In the genomic region with DNA sequence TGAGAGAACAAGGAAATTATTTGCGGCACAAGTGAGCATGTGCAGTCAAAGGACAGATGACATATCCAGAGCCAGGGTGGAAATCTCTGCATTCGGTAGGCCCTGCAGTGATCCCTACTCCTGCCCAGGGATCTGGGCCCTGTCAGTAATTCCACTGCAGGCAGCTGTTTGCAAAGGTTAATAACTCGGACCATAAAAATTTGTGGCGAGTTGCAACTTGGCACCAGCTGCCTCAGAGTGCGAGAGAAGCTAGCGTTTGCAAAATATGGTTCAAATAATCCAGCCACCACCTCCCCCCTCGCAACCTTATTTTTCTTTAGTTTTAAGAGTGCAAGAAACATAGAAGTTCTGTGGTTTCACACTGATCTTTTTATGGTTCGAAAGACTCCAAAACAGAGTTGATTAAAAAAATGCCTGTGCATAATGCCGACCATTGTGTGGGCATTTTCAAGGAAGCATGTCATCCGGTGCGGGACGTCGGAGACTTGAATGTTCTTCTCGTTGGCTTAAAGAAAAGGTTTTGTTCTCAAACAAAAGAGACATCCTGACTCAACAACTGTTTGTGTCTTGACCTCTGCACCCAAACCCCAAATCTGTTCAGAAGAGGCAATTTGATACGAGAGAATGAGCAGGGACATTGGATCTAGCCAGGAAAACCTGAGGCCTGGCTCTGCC, we compare ENCODE assay signal across 29 cellular contexts.
DNase-seq lines count a peak whose midpoint lies in the region; ATAC-seq and TF ChIP-seq lines count a peak whose summit lies in the region.
"Had no signal": no experiment of that assay in that cellular context is flagged by ENCODE, and none has a peak within 500 bp of the region (broad histone marks: within the 10 kb centered on the region; RNA-seq: fewer than 3 reads in every experiment).

No MANE protein-coding gene starts in this region.

- no peak overlapping the region for H3K4me3 Mint-ChIP-seq in CD4-positive, CD25-positive, alpha-beta regulatory T cell
- H3K4me3 Mint-ChIP-seq: CD14-positive monocyte, HFFc6, WTC11 had no signal

- H3K4me3 ChIP-seq in CD4-positive, CD25-positive, alpha-beta regulatory T cell (ENCODE audit: low read depth, low read length), result no peak overlapping the region
- H3K4me3 ChIP-seq in coronary artery (no peak overlapping the region), neuronal stem cell (ENCODE audit: low read length in 2 of 2) (no peak overlapping the region)
- H3K4me3 ChIP-seq: GM23248, uterus had no signal

- H3K4me2 ChIP-seq in neuronal stem cell (ENCODE audit: insufficient read depth, low read length, poor library complexity, severe bottlenecking), result no peak overlapping the region

- H3K79me1 ChIP-seq in neuronal stem cell (ENCODE audit: low read depth, low read length), result no peaks in the 10 kb centered on the region

- H3K9me3 ChIP-seq in CD4-positive, CD25-positive, alpha-beta regulatory T cell (ENCODE audit: control insufficient read depth in 2 of 2, low read length in 2 of 2), result peaks cover 6 to 10% of the 10 kb centered on the region in 2 experiments
- H3K9me3 ChIP-seq in neuronal stem cell (replicated peaks in 1 of 2; ENCODE audit: control insufficient read depth in 2 of 2, insufficient read depth in 1 of 2, low read depth in 1 of 2, low read length in 2 of 2), result no peaks in the 10 kb centered on the region

- H3K9ac ChIP-seq in neuronal stem cell (ENCODE audit: low read depth, low read length, poor library complexity), result no peak overlapping the region
- H3K9ac ChIP-seq: GM23248 had no signal

- no peak overlapping the region for H2BK120ac ChIP-seq in neuronal stem cell (ENCODE audit: low read depth, low read length)

- peak overlapping the region in 2 of 3 donors; percentile 63 to 64 for H3K27ac Mint-ChIP-seq in CD4-positive, CD25-positive, alpha-beta regulatory T cell
- H3K27ac Mint-ChIP-seq: CD14-positive monocyte, HFFc6, WTC11 had no signal

- no peak for TF ChIP-seq CTCF in coronary artery (IDR thresholded peaks at IDR 0.05)
- TF ChIP-seq CTCF in foreskin keratinocyte (conservative IDR thresholded peaks at IDR 0.05), result no peak

- H2BK15ac ChIP-seq in neuronal stem cell (ENCODE audit: low read length), result no peak overlapping the region

- WGBS in neuronal stem cell (ENCODE audit: extremely low coverage in 2 of 2, insufficient read length in 2 of 2, insufficient replicate concordance in 1 of 2), 2 donors, result no CpG with 5 or more reads among the region's 15 CpGs

- DNase-seq in CD4-positive, CD25-positive, alpha-beta regulatory T cell, result no peak
- DNase-seq in RPMI7951 (ENCODE audit: low read depth) (peak; percentile 17), coronary artery (ENCODE audit: low spot score) (peak; percentile 38), neuronal stem cell (ENCODE audit: low spot score) (peak; percentile 84), SIG-M5 treated with dmso at 0.1 percent for 504 hours (lab: John Stamatoyannopoulos, UW; ENCODE audit: unreplicated experiment) (no peak), NCI-H1694 treated with DMSO at 0.1 percent for 48 hours (lab: John Stamatoyannopoulos, UW) (no peak), foreskin keratinocyte (no peak)
- DNase-seq: activated CD4-positive, alpha-beta T cell treated with anti-CD3 and anti-CD28 coated beads, Interleukin-2, amount 50 U/mL, for 1 hour; activated gamma-delta T cell treated with Interleukin-2 at 50 U/mL for 16 hours; amniotic stem cell; caudate nucleus; dermis blood vessel endothelial cell; DMS153; glutamatergic neuron; GM23248; HFFc6; KBM-7; MM.1S; NCI-H1417; NCI-H2107; NCI-H446; nucleus accumbens; small intestine; stimulated activated CD4-positive, alpha-beta T cell treated with anti-CD3 and anti-CD28 coated beads, Interleukin-2, amount 100 ng/mL, for 24 hours; T-helper 9 cell; uterus had no signal

- H3K27me3 ChIP-seq in CD4-positive, CD25-positive, alpha-beta regulatory T cell (ENCODE audit: control insufficient read depth, insufficient read depth, low read length), result no peaks in the 10 kb centered on the region
- H3K27me3 ChIP-seq in neuronal stem cell (ENCODE audit: control insufficient read depth in 3 of 3, insufficient read depth in 3 of 3, low read depth in 1 of 3, low read length in 3 of 3), result peaks cover 0 to 10% (median 6%) of the 10 kb centered on the region in 3 experiments
- no peaks in the 10 kb centered on the region for H3K27me3 ChIP-seq in foreskin keratinocyte
- H3K27me3 ChIP-seq: uterus had no signal

- no peak overlapping the region for H3K14ac ChIP-seq in neuronal stem cell (ENCODE audit: low read length)

- H3K4ac ChIP-seq in neuronal stem cell (ENCODE audit: low read length), result no peak overlapping the region

- no peak overlapping the region for H4K91ac ChIP-seq in neuronal stem cell (ENCODE audit: low read depth, low read length, poor library complexity)

- no peaks in the 10 kb centered on the region for H3K4me1 ChIP-seq in CD4-positive, CD25-positive, alpha-beta regulatory T cell (ENCODE audit: control insufficient read depth, insufficient read depth, low read length, poor library complexity, severe bottlenecking)
- peaks cover 0 to 15% of the 10 kb centered on the region in 2 donors for H3K4me1 ChIP-seq in neuronal stem cell (ENCODE audit: control insufficient read depth in 2 of 2, insufficient read depth in 1 of 2, low read depth in 1 of 2, low read length in 2 of 2)
- no peaks in the 10 kb centered on the region for H3K4me1 ChIP-seq in foreskin keratinocyte
- H3K4me1 ChIP-seq: uterus had no signal

- peaks cover 6 to 24% (median 14%) of the 10 kb centered on the region in 4 donors for H3K4me1 Mint-ChIP-seq in CD4-positive, CD25-positive, alpha-beta regulatory T cell

- no peak overlapping the region for H2BK12ac ChIP-seq in neuronal stem cell (ENCODE audit: low read length)

- H3K18ac ChIP-seq in neuronal stem cell (ENCODE audit: low read length), result no peak overlapping the region

- no peak overlapping the region for H2AFZ ChIP-seq in neuronal stem cell (ENCODE audit: low read length)
- H2AFZ ChIP-seq: GM23248 had no signal

- H3K36me3 ChIP-seq in CD4-positive, CD25-positive, alpha-beta regulatory T cell (ENCODE audit: control insufficient read depth, insufficient read depth, low read length), result no peaks in the 10 kb centered on the region
- no peaks in the 10 kb centered on the region for H3K36me3 ChIP-seq in neuronal stem cell (replicated peaks in 1 of 2; ENCODE audit: control insufficient read depth in 2 of 2, insufficient read depth in 2 of 2, low read length in 2 of 2)
- H3K36me3 ChIP-seq: uterus had no signal

- no peak overlapping the region for H2AK5ac ChIP-seq in neuronal stem cell (ENCODE audit: low read depth, low read length)

- no peak overlapping the region for H3K27ac ChIP-seq in CD4-positive, CD25-positive, alpha-beta regulatory T cell (ENCODE audit: insufficient read depth, low read length, poor library complexity, severe bottlenecking)
- H3K27ac ChIP-seq in coronary artery (no peak overlapping the region), neuronal stem cell (replicated peaks; ENCODE audit: low read length) (no peak overlapping the region), foreskin keratinocyte (no peak overlapping the region)
- H3K27ac ChIP-seq: GM23248, uterus had no signal

- H3K23ac ChIP-seq in neuronal stem cell (ENCODE audit: low read depth, low read length, poor library complexity), result no peak overlapping the region

- ATAC-seq in CD4-positive, CD25-positive, alpha-beta regulatory T cell (ENCODE audit: low read depth in 2 of 2), result no peak
- no peak for ATAC-seq in foreskin keratinocyte
- ATAC-seq: Right ventricle myocardium inferior, WTC11 had no signal

- H4K8ac ChIP-seq in neuronal stem cell (ENCODE audit: low read depth, low read length), result no peak overlapping the region

- no peaks in the 10 kb centered on the region for H3K36me3 Mint-ChIP-seq in CD4-positive, CD25-positive, alpha-beta regulatory T cell

- no peak overlapping the region for H2BK5ac ChIP-seq in neuronal stem cell (ENCODE audit: low read length)

- H3K9me3 Mint-ChIP-seq in CD4-positive, CD25-positive, alpha-beta regulatory T cell, result peaks cover 3 to 18% (median 10%) of the 10 kb centered on the region in 7 donors

- H3K27me3 Mint-ChIP-seq in CD4-positive, CD25-positive, alpha-beta regulatory T cell, result no peaks in the 10 kb centered on the region

Comparison
In these comparisons a context has a peak if more than half of its experiments do, and no peak if none do; other contexts are left out.
1. DNase-seq: peak in RPMI7951 (single experiment), coronary artery (single experiment) and neuronal stem cell (single experiment); none in CD4-positive, CD25-positive, alpha-beta regulatory T cell (0 of 3), SIG-M5 treated with dmso at 0.1 percent for 504 hours (single experiment), NCI-H1694 treated with DMSO at 0.1 percent for 48 hours (single experiment) and foreskin keratinocyte (0 of 2).